Comparison of ENCODE assay signal across 1 cellular context in genomic region chr11:67632175-67632981, GRCh38.
TF ChIP-seq lines count a peak whose summit lies in the region.

No MANE protein-coding gene starts in this region.

TF ChIP-seq in HepG2, 621 proteins besides CTCF, POLR2A, EP300 and RAD21 (continues in another document):
- no peak for TF ChIP-seq ZNF878 (CRISPR knock-in tag; IDR thresholded peaks at IDR 0.05)
- TF ChIP-seq HMG20B (CRISPR knock-in tag; conservative IDR thresholded peaks at IDR 0.05), result no peak
- TF ChIP-seq ZHX2 (IDR thresholded peaks at IDR 0.05; ENCODE audit: low read depth), result peak; percentile 73
- no peak for TF ChIP-seq ZHX2 (CRISPR knock-in tag; IDR thresholded peaks at IDR 0.05; ENCODE audit: borderline replicate concordance)
- peak; percentile 43; the same call in 1 of the 2 replicates for TF ChIP-seq ZNF614 (CRISPR knock-in tag; IDR thresholded peaks at IDR 0.05; ENCODE audit: borderline replicate concordance)
- peak; percentile 34; the same call in 1 of the 2 replicates for TF ChIP-seq TAF1 (CRISPR knock-in tag; IDR thresholded peaks at IDR 0.05)
- no peak for TF ChIP-seq ZNF557 (CRISPR knock-in tag; IDR thresholded peaks at IDR 0.05)
- TF ChIP-seq SETDB1 (CRISPR knock-in tag; IDR thresholded peaks at IDR 0.05; ENCODE audit: borderline replicate concordance), result no peak
- 0 out of 2 replicates have a peak, but pooled peaks have one; percentile 62 for TF ChIP-seq ZNF749 (CRISPR knock-in tag; IDR thresholded peaks at IDR 0.05; ENCODE audit: borderline replicate concordance)
- TF ChIP-seq ZNF761 (CRISPR knock-in tag; conservative IDR thresholded peaks at IDR 0.05), result 0 out of 2 replicates have a peak, but pooled peaks have one; percentile 6
- no peak for TF ChIP-seq HNF1A (IDR thresholded peaks at IDR 0.05; ENCODE audit: low read depth)
- peak; percentile 17; the same call in 1 of the 2 replicates for TF ChIP-seq HNF1A (CRISPR knock-in tag; IDR thresholded peaks at IDR 0.05; ENCODE audit: borderline replicate concordance)
- TF ChIP-seq ZNF205 (CRISPR knock-in tag; IDR thresholded peaks at IDR 0.05), result 0 out of 2 replicates have a peak, but pooled peaks have one; percentile 20
- TF ChIP-seq IKZF1 (IDR thresholded peaks at IDR 0.05), result no peak
- no peak for TF ChIP-seq RBM39 (IDR thresholded peaks at IDR 0.05; ENCODE audit: low read depth, low read length, poor library complexity, severe bottlenecking)
- peak; percentile 99 for TF ChIP-seq NR2F2 (IDR thresholded peaks at IDR 0.05; ENCODE audit: borderline replicate concordance, low read depth)
- no peak for TF ChIP-seq FOXK1 (CRISPR knock-in tag; IDR thresholded peaks at IDR 0.05; ENCODE audit: borderline replicate concordance, low read depth)
- TF ChIP-seq ZNF503 (CRISPR knock-in tag; IDR thresholded peaks at IDR 0.05), result 0 out of 2 replicates have a peak, but pooled peaks have one; percentile 40
- TF ChIP-seq ZFP36L1 (CRISPR knock-in tag; IDR thresholded peaks at IDR 0.05), result peak; percentile 42; the same call in 1 of the 2 replicates
- TF ChIP-seq ZNF18 (CRISPR knock-in tag; IDR thresholded peaks at IDR 0.05; ENCODE audit: insufficient replicate concordance), result no peak
- no peak; the same call in 1 of the 2 replicates for TF ChIP-seq ZNF274 (CRISPR knock-in tag; IDR thresholded peaks at IDR 0.05)
- peak; percentile 70; the same call in 1 of the 2 replicates for TF ChIP-seq ZNF605 (CRISPR knock-in tag; IDR thresholded peaks at IDR 0.05)
- TF ChIP-seq KIAA2018 (CRISPR knock-in tag; IDR thresholded peaks at IDR 0.05; ENCODE audit: borderline replicate concordance), result no peak
- peak; percentile 62; the same call in 1 of the 2 replicates for TF ChIP-seq ZNF609 (CRISPR knock-in tag; IDR thresholded peaks at IDR 0.05; ENCODE audit: borderline replicate concordance)
